In genomic region chr22:29359469-29359868, GRCh38 we compare ENCODE assay signal across 10 cellular contexts. TPM values are rescaled to one million over a fixed set of nuclear protein-coding genes. Genes with fewer than 3 reads are reported as not detected.
DNase-seq lines count a peak whose midpoint lies in the region; ATAC-seq, FAIRE-seq and TF ChIP-seq lines count a peak whose summit lies in the region.
"Had no signal": no experiment of that assay in that cellular context is flagged by ENCODE, and none has a peak within 500 bp of the region (broad histone marks: within the 10 kb centered on the region; RNA-seq: fewer than 3 reads in every experiment).

No MANE protein-coding gene starts in this region.

- H3K4me1 ChIP-seq in K562 (replicated peaks in 1 of 2; ENCODE audit: control insufficient read depth in 2 of 2, insufficient read depth in 2 of 2, low read length in 2 of 2) (peaks cover 0 to 4% of the 10 kb centered on the region in 2 experiments; a peak in 1 of 5 replicates), upper lobe of right lung (peaks cover 5% of the 10 kb centered on the region)
- no peaks in the 10 kb centered on the region for H3K4me1 ChIP-seq in CD4-positive, alpha-beta memory T cell (ENCODE audit: insufficient read depth, low read length)

- no peaks in the 10 kb centered on the region for H3K9me3 Mint-ChIP-seq in CD4-positive, alpha-beta memory T cell

- TF ChIP-seq CTCF in AG04450 (IDR thresholded peaks at IDR 0.05; ENCODE audit: low read depth, low read length) (peak; percentile 72), K562 (IDR thresholded peaks at IDR 0.05 in 2 of 3, conservative IDR thresholded peaks at IDR 0.05 in 1 of 3; ENCODE audit: insufficient read depth in 2 of 3, low read depth in 1 of 3, low read length in 3 of 3) (peak; percentile 11 to 43 (median 42); a peak in 3 of 6 replicates), upper lobe of right lung (IDR thresholded peaks at IDR 0.05) (peak; percentile 53)

- H3K4me2 ChIP-seq in K562 (ENCODE audit: insufficient read depth, low read length): no peak overlapping the region

- H3K27me3 ChIP-seq in AG04450 (ENCODE audit: control insufficient read depth, insufficient read depth, low read length) (no peaks in the 10 kb centered on the region), K562 (ENCODE audit: control insufficient read depth in 2 of 2, insufficient read depth in 2 of 2, low read length in 2 of 2) (no peaks in the 10 kb centered on the region), upper lobe of right lung (no peaks in the 10 kb centered on the region)
- no peaks in the 10 kb centered on the region for H3K27me3 ChIP-seq in CD4-positive, alpha-beta memory T cell (ENCODE audit: insufficient read depth, low read length)

- TF ChIP-seq EP300 in K562 (IDR thresholded peaks at IDR 0.05; ENCODE audit: low read length): no peak

- ATAC-seq in K562 (peak; percentile 76), upper lobe of right lung (peak; percentile 68), GM21423 (IDR thresholded peaks at IDR 0.05; ENCODE audit: unreplicated experiment) (no peak)

- TF ChIP-seq POLR2A in K562 (conservative IDR thresholded peaks at IDR 0.05) (no peak), H54 (IDR thresholded peaks at IDR 0.05; ENCODE audit: low read depth, low read length) (no peak)

- in situ Hi-C loops in K562 (cut with MboI): no loop called here

- no peaks in the 10 kb centered on the region for H3K27me3 Mint-ChIP-seq in CD4-positive, alpha-beta memory T cell
- H3K27me3 Mint-ChIP-seq: activated naive CD8-positive, alpha-beta T cell had no signal

- no peaks in the 10 kb centered on the region for H3K9me3 ChIP-seq in AG04450 (ENCODE audit: control insufficient read depth, insufficient read depth, low read length)
- no peaks in the 10 kb centered on the region for H3K9me3 ChIP-seq in K562 (replicated peaks; ENCODE audit: control insufficient read depth, insufficient read depth, low read depth, low read length)
- H3K9me3 ChIP-seq in upper lobe of right lung: no peaks in the 10 kb centered on the region
- H3K9me3 ChIP-seq in CD4-positive, alpha-beta memory T cell (ENCODE audit: control insufficient read depth in 1 of 2, low read length in 2 of 2): no peaks in the 10 kb centered on the region

- H3K4me3 Mint-ChIP-seq in CD4-positive, alpha-beta memory T cell: no peak overlapping the region
- H3K4me3 Mint-ChIP-seq: activated naive CD8-positive, alpha-beta T cell had no signal

- H4K20me1 ChIP-seq in K562 (replicated peaks; ENCODE audit: control insufficient read depth, insufficient read depth, low read length): no peaks in the 10 kb centered on the region

- peaks cover 29 to 70% of the 10 kb centered on the region in 2 donors for H3K36me3 Mint-ChIP-seq in CD4-positive, alpha-beta memory T cell

- WGBS in K562 (ENCODE audit: insufficient coverage, low coverage, missing lambda C conversion rate): 71% methylated on average over 9 of the region's 9 CpGs

- POLR2A ChIA-PET in AG04450 (lab: Yijun Ruan, JAX): interaction anchor here (0.6 kb wide), 1 partner anchor 224 kb away, joined by 3 read pairs; no protein-coding TSS in a partner anchor
- POLR2A ChIA-PET in K562 (lab: Yijun Ruan, JAX): interaction anchor here (0.6 to 0.9 kb wide), 4 partner anchors 11 to 1381 kb away, joined by 3 to 5 read pairs (median 4); partner anchors contain the start of genes AP1B1 and GAS2L1
- POLR2A ChIA-PET in CD4-positive, alpha-beta memory T cell (lab: Charles Lee; ENCODE audit: partially characterized antibody): no interaction called here

- peak in 1 of 2 experiments; percentile 27; a peak in 2 of 4 replicates for TF ChIP-seq RAD21 in K562 (CRISPR knock-in tag; conservative IDR thresholded peaks at IDR 0.05 in 1 of 2, IDR thresholded peaks at IDR 0.05 in 1 of 2)

- peaks cover 0 to 1% (median 0%) of the 10 kb centered on the region in 4 donors for H3K4me1 Mint-ChIP-seq in CD4-positive, alpha-beta memory T cell

- FAIRE-seq in K562 (lab: Jason Lieb, UNC) (no peak), H54 (lab: Jason Lieb, UNC) (no peak)
- FAIRE-seq: GM18507 had no signal

- H3K9ac ChIP-seq in K562 (ENCODE audit: insufficient read depth in 1 of 2, low read depth in 2 of 2, low read length in 2 of 2): no peak overlapping the region

- CTCF ChIA-PET in AG04450 (lab: Charles Lee): interaction anchor here (0.6 to 1.6 kb wide), 7 partner anchors 9 to 272 kb away, joined by 3 to 6 read pairs (median 4); no protein-coding TSS in a partner anchor
- CTCF ChIA-PET in K562 (lab: Yijun Ruan, JAX; ENCODE audit: low intra/inter-chr PET ratio): interaction anchor here (0.6 kb wide), 1 partner anchor 157 kb away, joined by 4 read pairs; no protein-coding TSS in a partner anchor
- CTCF ChIA-PET in CD4-positive, alpha-beta memory T cell (lab: Charles Lee; ENCODE audit: partially characterized antibody): no interaction called here

- H3K36me3 ChIP-seq in K562 (ENCODE audit: control insufficient read depth, insufficient read depth, low read length): peaks cover 43% of the 10 kb centered on the region; the same call in 2 of the 3 replicates
- H3K36me3 ChIP-seq in upper lobe of right lung: peaks cover 53% of the 10 kb centered on the region
- peaks cover 37% of the 10 kb centered on the region for H3K36me3 ChIP-seq in CD4-positive, alpha-beta memory T cell (ENCODE audit: insufficient read depth, low read length)

- intact Hi-C loops in K562 (cut with micrococcal nuclease) (no loop called here), upper lobe of right lung (cut with DNase I) (no loop called here)
- intact Hi-C loops in CD4-positive, alpha-beta memory T cell (cut with micrococcal nuclease): no loop called here

- no peaks in the 10 kb centered on the region for H3K79me2 ChIP-seq in K562 (ENCODE audit: control insufficient read depth, insufficient read depth, low read length)

- no peak overlapping the region for H3K27ac Mint-ChIP-seq in CD4-positive, alpha-beta memory T cell
- H3K27ac Mint-ChIP-seq: activated naive CD8-positive, alpha-beta T cell had no signal

- no TSS peak for BruUV-seq in K562 (replicated peaks; lab: Mats Ljungman, UMichigan)

- DNase-seq in AG04450 (ENCODE audit: low read depth, low spot score) (no peak), HuH-7 (ENCODE audit: low spot score) (peak; percentile 80), K562 (ENCODE audit: extremely low read depth in 1 of 4, low spot score in 3 of 4) (peak; percentile 16 to 41 (median 24)), iris pigment epithelial cell (ENCODE audit: low read depth) (peak; percentile 65), upper lobe of right lung (no peak), H54 (ENCODE audit: insufficient read length, low spot score) (no peak)
- no peak for DNase-seq in CD4-positive, alpha-beta memory T cell

- no peak overlapping the region for H3K27ac ChIP-seq in AG04450 (ENCODE audit: low read depth, low read length)
- no peak overlapping the region for H3K27ac ChIP-seq in K562 (ENCODE audit: extremely low read depth, low read depth, low read length)
- H3K27ac ChIP-seq in upper lobe of right lung: no peak overlapping the region
- no peak overlapping the region for H3K27ac ChIP-seq in CD4-positive, alpha-beta memory T cell (ENCODE audit: low read depth, low read length)

- H3K9me1 ChIP-seq in K562 (ENCODE audit: control insufficient read depth, insufficient read depth, low read length): no peaks in the 10 kb centered on the region

- H2AFZ ChIP-seq in K562 (ENCODE audit: low read depth, low read length): no peak overlapping the region

- no peak overlapping the region for H3K4me3 ChIP-seq in AG04450 (ENCODE audit: low read depth, low read length)
- H3K4me3 ChIP-seq in K562: no peak overlapping the region
- no peak overlapping the region for H3K4me3 ChIP-seq in upper lobe of right lung
- no peak overlapping the region for H3K4me3 ChIP-seq in CD4-positive, alpha-beta memory T cell (ENCODE audit: low read length in 2 of 2)

RNA-seq across cellular contexts. Expression of gene AP1B1, which starts 28.9 kb away (rescaled TPM):
- 54.1 and 63.7 TPM in 2 replicates for polyA plus RNA-seq in AG04450 (2011; rRNA removed)
- polyA minus RNA-seq in AG04450 (2011; rRNA and poly(A)+ RNA removed): 116 and 148 TPM in 2 replicates
- 78.0 and 145 TPM in 2 replicates for total RNA-seq in K562 (2011; cell fraction: chromatin; rRNA removed; ENCODE audit: low replicate concordance)
- 68.0 and 69.4 TPM in 2 replicates for total RNA-seq in K562 (2011; cell fraction: nucleolus; rRNA removed)
- total RNA-seq in K562 (2011; cell fraction: nucleoplasm; rRNA removed): 43.1 and 55.5 TPM in 2 replicates
- total RNA-seq in K562 (2014; rRNA removed): 45.7 and 62.1 TPM in 2 replicates
- 16.2 and 18.5 TPM in 2 replicates for total RNA-seq in K562 (2014; rRNA removed; fragmentation: Illumina TruSeq; extraction: Trizol)
- 28.4 and 30.1 TPM in 2 replicates for total RNA-seq in K562 (2015; rRNA removed; fragmentation: Illumina TruSeq; extraction: Trizol)
- total RNA-seq in K562 (2021): 55.6 and 60.9 TPM in 2 replicates
- polyA plus RNA-seq in K562 (2011; rRNA removed): 25.7 and 40.6 TPM in 2 replicates
- polyA plus RNA-seq in K562 (2011; cell fraction: cytosol; rRNA removed): 31.9 and 66.1 TPM in 2 replicates
- polyA plus RNA-seq in K562 (2011; cell fraction: nucleus; rRNA removed): 52.2 and 72.8 TPM in 2 replicates
- 42.4 and 54.6 TPM in 2 replicates for polyA plus RNA-seq in K562 (2012)
- polyA plus RNA-seq in K562 (2014; fragmentation: Illumina TruSeq; extraction: Trizol): 47.9 and 54.0 TPM in 2 replicates
- 1 to 10 TPM; 1.2 to 1.6 TPM for polyA plus RNA-seq in K562 (2014; fragmentation: Nextera tagmentation; extraction: Ambion mirVana)
- polyA plus RNA-seq in K562 (2014; rRNA removed): 31.1 and 33.3 TPM in 2 replicates
- 72.2 and 82.7 TPM in 2 replicates for polyA minus RNA-seq in K562 (2011; rRNA and poly(A)+ RNA removed)
- polyA minus RNA-seq in K562 (2011; cell fraction: cytosol; rRNA and poly(A)+ RNA removed): 58.1 and 58.7 TPM in 2 replicates
- polyA minus RNA-seq in K562 (2011; cell fraction: nucleus; rRNA and poly(A)+ RNA removed): 28.1 and 35.0 TPM in 2 replicates
- 62.4 TPM for total RNA-seq in upper lobe of right lung
- 10 to 100 TPM; 41.3 to 42.7 TPM for total RNA-seq in CD4-positive, alpha-beta memory T cell
- 10 to 100 TPM in 1 of 2 donors, 1 to 10 TPM in 1; 9.1 to 20.2 TPM for polyA plus RNA-seq in CD4-positive, alpha-beta memory T cell

RNA-seq across cellular contexts. Expression of gene RASL10A, which starts 44.0 kb away (rescaled TPM):
- polyA plus RNA-seq in AG04450 (2011; rRNA removed) (not detected in 2 replicates), K562 (2011; rRNA removed) (0.37 and 0.40 TPM in 2 replicates), K562 (2014; fragmentation: Illumina TruSeq; extraction: Trizol) (not detected in 2 replicates), K562 (2014; fragmentation: Nextera tagmentation; extraction: Ambion mirVana) (under 1 TPM in 1 of 2 experiments, not detected in 1; 0.17 TPM), K562 (2014; rRNA removed) (0.54 and 1.2 TPM in 2 replicates)
- not detected in 2 replicates for polyA minus RNA-seq in AG04450 (2011; rRNA and poly(A)+ RNA removed)
- total RNA-seq in K562 (2011; cell fraction: chromatin; rRNA removed; ENCODE audit: low replicate concordance): 1.7 TPM in 1 of 2 replicates, not detected in the other
- 1.3 and 1.6 TPM in 2 replicates for total RNA-seq in K562 (2011; cell fraction: nucleolus; rRNA removed)
- 0.95 and 1.1 TPM in 2 replicates for total RNA-seq in K562 (2011; cell fraction: nucleoplasm; rRNA removed)
- total RNA-seq in K562 (2014; rRNA removed) (0.53 and 0.95 TPM in 2 replicates), K562 (2014; rRNA removed; fragmentation: Illumina TruSeq; extraction: Trizol) (0.25 TPM in 1 of 2 replicates, not detected in the other), K562 (2015; rRNA removed; fragmentation: Illumina TruSeq; extraction: Trizol) (not detected in 2 replicates), K562 (2021) (0.49 and 0.60 TPM in 2 replicates), upper lobe of right lung (0.72 TPM)
- polyA plus RNA-seq in K562 (2011; cell fraction: cytosol; rRNA removed): 0.10 and 2.2 TPM in 2 replicates
- 0.86 and 3.9 TPM in 2 replicates for polyA plus RNA-seq in K562 (2011; cell fraction: nucleus; rRNA removed)
- polyA plus RNA-seq in K562 (2012): 0.29 and 0.35 TPM in 2 replicates
- polyA minus RNA-seq in K562 (2011; rRNA and poly(A)+ RNA removed): not detected in 2 replicates
- polyA minus RNA-seq in K562 (2011; cell fraction: cytosol; rRNA and poly(A)+ RNA removed): not detected in 2 replicates
- polyA minus RNA-seq in K562 (2011; cell fraction: nucleus; rRNA and poly(A)+ RNA removed): 0.67 TPM in 1 of 2 replicates, not detected in the other
- under 1 TPM; 0.36 to 0.79 TPM for total RNA-seq in CD4-positive, alpha-beta memory T cell
- polyA plus RNA-seq in CD4-positive, alpha-beta memory T cell: not detected

RNA-seq across cellular contexts. Expression of gene GAS2L1, which starts 53.0 kb away (rescaled TPM):
- polyA plus RNA-seq in AG04450 (2011; rRNA removed) (4.5 and 5.2 TPM in 2 replicates), K562 (2011; rRNA removed) (3.2 and 5.1 TPM in 2 replicates), K562 (2014; fragmentation: Illumina TruSeq; extraction: Trizol) (2.4 and 6.6 TPM in 2 replicates), K562 (2014; fragmentation: Nextera tagmentation; extraction: Ambion mirVana) (under 1 TPM; 0.56 to 0.94 TPM), K562 (2014; rRNA removed) (14.3 and 17.2 TPM in 2 replicates)
- 2.2 and 2.9 TPM in 2 replicates for polyA minus RNA-seq in AG04450 (2011; rRNA and poly(A)+ RNA removed)
- total RNA-seq in K562 (2011; cell fraction: chromatin; rRNA removed; ENCODE audit: low replicate concordance): 22.3 and 60.1 TPM in 2 replicates
- 28.4 and 30.7 TPM in 2 replicates for total RNA-seq in K562 (2011; cell fraction: nucleolus; rRNA removed)
- 27.4 and 41.5 TPM in 2 replicates for total RNA-seq in K562 (2011; cell fraction: nucleoplasm; rRNA removed)
- total RNA-seq in K562 (2014; rRNA removed) (7.0 and 9.5 TPM in 2 replicates), K562 (2014; rRNA removed; fragmentation: Illumina TruSeq; extraction: Trizol) (1.3 and 1.5 TPM in 2 replicates), K562 (2015; rRNA removed; fragmentation: Illumina TruSeq; extraction: Trizol) (4.8 and 5.4 TPM in 2 replicates), K562 (2021) (19.7 and 21.4 TPM in 2 replicates), upper lobe of right lung (27.2 TPM)
- 4.3 and 19.2 TPM in 2 replicates for polyA plus RNA-seq in K562 (2011; cell fraction: cytosol; rRNA removed)
- 22.5 and 43.5 TPM in 2 replicates for polyA plus RNA-seq in K562 (2011; cell fraction: nucleus; rRNA removed)
- polyA plus RNA-seq in K562 (2012): 8.3 and 13.9 TPM in 2 replicates
- 0.66 and 3.1 TPM in 2 replicates for polyA minus RNA-seq in K562 (2011; rRNA and poly(A)+ RNA removed)
- polyA minus RNA-seq in K562 (2011; cell fraction: cytosol; rRNA and poly(A)+ RNA removed): 6.4 and 6.5 TPM in 2 replicates
- 9.4 and 9.8 TPM in 2 replicates for polyA minus RNA-seq in K562 (2011; cell fraction: nucleus; rRNA and poly(A)+ RNA removed)
- 1 to 10 TPM in 1 of 2 experiments, under 1 TPM in 1; 0.47 to 1.2 TPM for total RNA-seq in CD4-positive, alpha-beta memory T cell
- under 1 TPM; 0.81 to 0.88 TPM for polyA plus RNA-seq in CD4-positive, alpha-beta memory T cell

Comparison
In these comparisons a context has a peak if more than half of its experiments do, and no peak if none do; other contexts are left out.
1. DNase-seq: peak in HuH-7 (single experiment), K562 (4 of 4) and iris pigment epithelial cell (single experiment); none in AG04450 (single experiment), upper lobe of right lung (single experiment), H54 (single experiment) and CD4-positive, alpha-beta memory T cell (0 of 5).
2. Peak in every context shown above with its lines, with median percentiles within 50 percentile points of each other: CTCF ChIP-seq.